1 cellular context compared by ENCODE assay signal in genomic region chr15:29046281-29046810, GRCh38.
TF ChIP-seq lines count a peak whose summit lies in the region.

No MANE protein-coding gene starts in this region.

TF ChIP-seq in IMR-90, 13 proteins besides CTCF, POLR2A, EP300 and RAD21 (continued from another document):
- no peak for TF ChIP-seq SMC3 (IDR thresholded peaks at IDR 0.05; ENCODE audit: low read depth, low read length)
- TF ChIP-seq MAZ (IDR thresholded peaks at IDR 0.05; ENCODE audit: borderline replicate concordance, low read depth, low read length), result no peak
- no peak for TF ChIP-seq CHD1 (IDR thresholded peaks at IDR 0.05; ENCODE audit: low read depth, low read length)
- no peak for TF ChIP-seq MXI1 (IDR thresholded peaks at IDR 0.05; ENCODE audit: borderline replicate concordance, low read depth, low read length)
- no peak for TF ChIP-seq BHLHE40 (IDR thresholded peaks at IDR 0.05; ENCODE audit: low read depth, low read length)
- no peak for TF ChIP-seq USF2 (IDR thresholded peaks at IDR 0.05; ENCODE audit: low read depth, low read length)
